ENCODE assay signal across 8 cellular contexts in the genomic region with DNA sequence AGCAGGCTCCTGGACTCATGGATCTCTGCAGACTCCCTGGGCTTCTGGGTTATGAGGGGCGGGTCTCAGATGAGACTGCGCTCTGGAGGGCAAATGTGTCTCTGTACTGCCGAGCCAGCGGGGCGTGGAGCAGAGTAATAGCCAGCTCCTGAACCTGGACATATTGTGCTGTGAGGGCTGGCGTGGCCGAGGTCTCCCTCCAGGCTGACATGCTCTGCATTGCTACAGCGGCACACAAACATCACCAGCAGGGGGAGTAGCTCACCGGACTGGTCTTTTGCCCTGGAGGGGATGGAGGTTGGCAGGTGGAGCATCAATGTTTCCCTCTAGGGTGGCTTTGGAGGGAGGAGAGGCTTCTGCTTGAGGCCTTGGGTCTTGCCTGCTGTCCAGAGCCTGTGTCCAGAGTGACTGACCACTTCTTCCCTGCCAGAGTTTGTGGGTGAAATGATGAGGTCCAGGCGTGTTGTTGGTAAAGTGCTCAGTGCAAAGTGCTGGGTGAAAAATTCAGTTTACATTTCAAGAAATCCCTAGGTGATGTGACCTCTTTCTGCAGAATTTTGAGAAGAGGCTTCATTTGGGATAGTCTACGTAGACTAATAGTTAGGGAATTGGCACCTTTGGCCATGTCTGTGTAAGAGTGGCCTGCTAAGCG. TPM values are rescaled to one million over a fixed set of nuclear protein-coding genes. Genes with fewer than 3 reads are reported as not detected.
DNase-seq lines count a peak whose midpoint lies in the region; ATAC-seq and TF ChIP-seq lines count a peak whose summit lies in the region.

No MANE protein-coding gene starts in this region.

- WGBS in ovary, 3 donors: 67 to 75% (median 69%) methylated on average over 12 of the region's 12 CpGs

- H3K4me1 Mint-ChIP-seq in activated CD4-positive, alpha-beta T cell treated with anti-CD3 and anti-CD28 coated beads, Interleukin-2, amount 10 ng/mL, durations not matched to agents 7 days and 5 days: no peaks in the 10 kb centered on the region
- H3K4me1 Mint-ChIP-seq in nephron: peaks cover 11% of the 10 kb centered on the region

- CTCF ChIA-PET in A673 (lab: Charles Lee): interaction anchor here (1.4 to 2.5 kb wide), 3 partner anchors 9 to 508 kb away, joined by 4 to 16 read pairs (median 4); no protein-coding TSS in a partner anchor
- CTCF ChIA-PET in activated CD4-positive, alpha-beta T cell treated with anti-CD3 and anti-CD28 coated beads, Interleukin-2, amount 10 ng/mL, durations not matched to agents 7 days and 5 days (lab: Charles Lee): interaction anchor here (0.6 to 4.1 kb wide), 12 partner anchors 10 to 513 kb away, joined by 3 to 33 read pairs (median 4); partner anchors contain the start of gene GADD45G

- peak; percentile 68 for ATAC-seq in GM18511 (IDR thresholded peaks at IDR 0.05; ENCODE audit: unreplicated experiment)

- no peak for TF ChIP-seq POLR2A in ovary (IDR thresholded peaks at IDR 0.05)

- peaks cover 18% of the 10 kb centered on the region for H3K27me3 Mint-ChIP-seq in activated CD4-positive, alpha-beta T cell treated with anti-CD3 and anti-CD28 coated beads, Interleukin-2, amount 10 ng/mL, durations not matched to agents 7 days and 5 days
- H3K27me3 Mint-ChIP-seq in nephron (ENCODE audit: low read depth): peaks cover 28% of the 10 kb centered on the region

- H3K36me3 ChIP-seq in A673 (ENCODE audit: insufficient read depth, low read length, poor library complexity, severe bottlenecking) (no peaks in the 10 kb centered on the region), ovary (no peaks in the 10 kb centered on the region)
- H3K36me3 ChIP-seq in effector memory CD4-positive, alpha-beta T cell (ENCODE audit: control insufficient read depth, insufficient read depth, low read length): no peaks in the 10 kb centered on the region

- H3K27ac ChIP-seq in A673 (ENCODE audit: low read depth, low read length, poor library complexity, severe bottlenecking) (no peak overlapping the region), ovary (no peak overlapping the region)
- H3K27ac ChIP-seq in effector memory CD4-positive, alpha-beta T cell (ENCODE audit: insufficient read depth, low read length, poor library complexity, severe bottlenecking): no peak overlapping the region

- POLR2A ChIA-PET in A673 (lab: Charles Lee; ENCODE audit: low non-redundant PET): no interaction called here
- POLR2A ChIA-PET in activated CD4-positive, alpha-beta T cell treated with anti-CD3 and anti-CD28 coated beads, Interleukin-2, amount 10 ng/mL, durations not matched to agents 7 days and 5 days (lab: Charles Lee): no interaction called here

- H3K27ac Mint-ChIP-seq in activated CD4-positive, alpha-beta T cell treated with anti-CD3 and anti-CD28 coated beads, Interleukin-2, amount 10 ng/mL, durations not matched to agents 7 days and 5 days: no peak overlapping the region
- H3K27ac Mint-ChIP-seq in nephron: peak overlapping the region in 1 of 3 experiments; percentile 58

- no peak overlapping the region for H3K4me3 Mint-ChIP-seq in activated CD4-positive, alpha-beta T cell treated with anti-CD3 and anti-CD28 coated beads, Interleukin-2, amount 10 ng/mL, durations not matched to agents 7 days and 5 days
- H3K4me3 Mint-ChIP-seq in nephron: no peak overlapping the region

- H3K27me3 ChIP-seq in A673 (replicated peaks; ENCODE audit: insufficient read depth, low read depth, low read length, poor library complexity) (peaks cover 10% of the 10 kb centered on the region), ovary (no peaks in the 10 kb centered on the region)
- H3K27me3 ChIP-seq in effector memory CD4-positive, alpha-beta T cell (replicated peaks; ENCODE audit: control insufficient read depth, insufficient read depth, low read length, poor library complexity, severe bottlenecking): no peaks in the 10 kb centered on the region

- H3K9me3 Mint-ChIP-seq in activated CD4-positive, alpha-beta T cell treated with anti-CD3 and anti-CD28 coated beads, Interleukin-2, amount 10 ng/mL, durations not matched to agents 7 days and 5 days: no peaks in the 10 kb centered on the region
- no peaks in the 10 kb centered on the region for H3K9me3 Mint-ChIP-seq in nephron

- DNase-seq in A673 (ENCODE audit: low spot score): peak; percentile 48
- peak; percentile 54 for DNase-seq in NCI-H2227 (lab: John Stamatoyannopoulos, UW; ENCODE audit: unreplicated experiment)
- DNase-seq in activated CD4-positive, alpha-beta T cell treated with anti-CD3 and anti-CD28 coated beads, Interleukin-2, amount 10 ng/mL, durations not matched to agents 7 days and 5 days: peak; percentile 74
- DNase-seq in effector memory CD4-positive, alpha-beta T cell: peak; percentile 18 to 47 (median 25)
- no peak for DNase-seq in ovary
- DNase-seq in kidney glomerular epithelial cell (lab: John Stamatoyannopoulos, UW): no peak

- H3K9me3 ChIP-seq in A673 (ENCODE audit: low read depth, low read length, poor library complexity, severe bottlenecking) (no peaks in the 10 kb centered on the region), ovary (no peaks in the 10 kb centered on the region)
- no peaks in the 10 kb centered on the region for H3K9me3 ChIP-seq in effector memory CD4-positive, alpha-beta T cell (ENCODE audit: control insufficient read depth, low read length)

- H3K4me3 ChIP-seq in A673 (ENCODE audit: low read depth, low read length, poor library complexity, severe bottlenecking): no peak overlapping the region
- H3K4me3 ChIP-seq in effector memory CD4-positive, alpha-beta T cell (ENCODE audit: insufficient read depth, low read depth, low read length, poor library complexity, severe bottlenecking): no peak overlapping the region
- H3K4me3 ChIP-seq in ovary: no peak overlapping the region

- no TSS peak for BruUV-seq in A673 (replicated peaks; lab: Mats Ljungman, UMichigan)

- H3K36me3 Mint-ChIP-seq in activated CD4-positive, alpha-beta T cell treated with anti-CD3 and anti-CD28 coated beads, Interleukin-2, amount 10 ng/mL, durations not matched to agents 7 days and 5 days (ENCODE audit: low read depth): no peaks in the 10 kb centered on the region
- no peaks in the 10 kb centered on the region for H3K36me3 Mint-ChIP-seq in nephron (ENCODE audit: low read depth)

- TF ChIP-seq CTCF in A673 (conservative IDR thresholded peaks at IDR 0.05; ENCODE audit: low read depth, low read length): peak; percentile 80
- TF ChIP-seq CTCF in nephron (IDR thresholded peaks at IDR 0.05; ENCODE audit: unreplicated experiment in 3 of 3): peak; percentile 35 to 54 (median 43)
- TF ChIP-seq CTCF in ovary (IDR thresholded peaks at IDR 0.05): no peak

- TF ChIP-seq EP300 in ovary (IDR thresholded peaks at IDR 0.05): no peak

- intact Hi-C loops in A673 (cut with micrococcal nuclease; ENCODE audit: unreplicated experiment) (loop anchor here (10.0 kb wide), 1 partner anchor 1051 kb away; the partner anchor contains the start of gene DIRAS2), ovary (cut with DNase I) (loop anchor here in 2 of 4 donors (5.0 to 10.0 kb wide), 2 partner anchors 1278 to 1281 kb away; no protein-coding TSS in a partner anchor)

- H3K4me1 ChIP-seq in A673 (ENCODE audit: insufficient read depth, low read length, poor library complexity, severe bottlenecking): no peaks in the 10 kb centered on the region
- H3K4me1 ChIP-seq in effector memory CD4-positive, alpha-beta T cell (ENCODE audit: control insufficient read depth, insufficient read depth, low read length, poor library complexity, severe bottlenecking): no peaks in the 10 kb centered on the region
- H3K4me1 ChIP-seq in ovary (ENCODE audit: insufficient read depth): no peaks in the 10 kb centered on the region

RNA-seq across cellular contexts. Expression of gene GADD45G, which starts 10.9 kb away (rescaled TPM):
- 0.39 and 0.98 TPM in 2 replicates for total RNA-seq in A673 (2021)
- 1 to 10 TPM; 5.2 to 6.2 TPM for total RNA-seq in activated CD4-positive, alpha-beta T cell treated with anti-CD3 and anti-CD28 coated beads, Interleukin-2, amount 10 ng/mL, durations not matched to agents 7 days and 5 days
- 100 to 1,000 TPM in 1 of 7 donors, 10 to 100 TPM in 6; 15.7 to 126 (median 23.2) TPM for total RNA-seq in ovary
- 10 to 100 TPM in 1 of 2 donors, under 1 TPM in 1; 0.60 to 59.0 TPM for polyA plus RNA-seq in ovary

Comparison
In these comparisons a context has a peak if more than half of its experiments do, and no peak if none do; other contexts are left out.
1. DNase-seq: peak in A673 (single experiment), NCI-H2227 (single experiment), activated CD4-positive, alpha-beta T cell treated with anti-CD3 and anti-CD28 coated beads, Interleukin-2, amount 10 ng/mL, durations not matched to agents 7 days and 5 days (single experiment) and effector memory CD4-positive, alpha-beta T cell (3 of 3); none in ovary (0 of 5) and kidney glomerular epithelial cell (single experiment).
2. CTCF ChIP-seq: peak in A673 (single experiment) and nephron (3 of 3); none in ovary (0 of 3).